35 cellular contexts compared by ENCODE assay signal in the genomic region with DNA sequence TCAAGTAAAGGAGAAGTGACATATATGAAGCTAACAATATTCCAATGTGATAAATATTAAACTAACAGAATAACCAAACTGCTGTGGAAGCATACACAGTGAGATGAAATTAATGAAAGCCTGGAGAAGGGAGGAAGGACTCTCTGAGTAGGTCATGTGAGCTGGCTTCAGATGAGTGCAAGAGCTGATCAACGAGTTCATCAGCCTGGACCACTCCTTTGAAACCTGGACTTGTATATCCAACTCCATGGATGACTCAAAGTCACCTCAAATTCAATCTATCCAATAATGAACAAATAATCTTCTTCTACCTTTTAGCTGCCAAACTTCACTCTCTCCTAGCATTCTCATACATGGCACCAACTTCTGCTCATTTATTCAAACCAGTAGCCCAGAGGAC.
"Had no signal": no experiment of that assay in that cellular context is flagged by ENCODE, and none has a peak within 500 bp of the region (broad histone marks: within the 10 kb centered on the region; RNA-seq: fewer than 3 reads in every experiment).

No MANE protein-coding gene starts in this region.

- H3K27me3 Mint-ChIP-seq: activated CD4-positive, alpha-beta memory T cell treated with anti-CD3 and anti-CD28 coated beads, Interleukin-2, amount 10 ng/mL, durations not matched to agents 7 days and 5 days; activated CD4-positive, alpha-beta T cell treated with anti-CD3 and anti-CD28 coated beads for 36 hours; activated CD4-positive, alpha-beta T cell treated with anti-CD3 and anti-CD28 coated beads, Interleukin-2, amount 10 ng/mL, durations not matched to agents 7 days and 5 days; activated CD8-positive, alpha-beta memory T cell treated with anti-CD3 and anti-CD28 coated beads, Interleukin-2, amount 10 ng/mL, durations not matched to agents 7 days and 5 days; activated naive CD8-positive, alpha-beta T cell treated with anti-CD3 and anti-CD28 coated beads for 36 hours; activated T-helper 17 cell treated with anti-CD3 and anti-CD28 coated beads, Interleukin-2, amount 50 U/mL, for 72 hours had no signal

- ATAC-seq: activated CD4-positive, alpha-beta T cell treated with anti-CD3 and anti-CD28 coated beads for 36 hours; activated CD4-positive, CD25-positive, alpha-beta regulatory T cell treated with anti-CD3 and anti-CD28 coated beads, Interleukin-2, amount 50 U/mL, for 24 hours; activated CD8-positive, alpha-beta memory T cell treated with anti-CD3 and anti-CD28 coated beads, Interleukin-2, amount 10 ng/mL, durations not matched to agents 7 days and 5 days; activated CD8-positive, alpha-beta T cell treated with anti-CD3 and anti-CD28 coated beads, Interleukin-2, amount 10 ng/mL, durations not matched to agents 7 days and 5 days; activated naive CD4-positive, alpha-beta T cell treated with anti-CD3 and anti-CD28 coated beads, Interleukin-2, amount 50 U/mL, for 72 hours; activated T-cell treated with anti-CD3 and anti-CD28 coated beads, Interleukin-2, amount 50 U/mL, for 4 hours; activated T-cell treated with anti-CD3 and anti-CD28 coated beads, Interleukin-2, amount 50 U/mL, for 72 hours; activated T-helper 17 cell treated with anti-CD3 and anti-CD28 coated beads, Interleukin-2, amount 50 U/mL, for 72 hours; body of pancreas had no signal

- H3K27ac Mint-ChIP-seq: activated CD4-positive, alpha-beta memory T cell treated with anti-CD3 and anti-CD28 coated beads, Interleukin-2, amount 10 ng/mL, durations not matched to agents 7 days and 5 days; activated CD4-positive, alpha-beta T cell treated with anti-CD3 and anti-CD28 coated beads for 36 hours; activated CD4-positive, alpha-beta T cell treated with anti-CD3 and anti-CD28 coated beads, Interleukin-2, amount 10 ng/mL, durations not matched to agents 7 days and 5 days; activated CD8-positive, alpha-beta memory T cell treated with anti-CD3 and anti-CD28 coated beads, Interleukin-2, amount 10 ng/mL, durations not matched to agents 7 days and 5 days; activated CD8-positive, alpha-beta T cell treated with anti-CD3 and anti-CD28 coated beads, Interleukin-2, amount 10 ng/mL, durations not matched to agents 7 days and 5 days; activated naive CD4-positive, alpha-beta T cell treated with anti-CD3 and anti-CD28 coated beads for 36 hours; activated naive CD4-positive, alpha-beta T cell treated with anti-CD3 and anti-CD28 coated beads, Interleukin-2, amount 50 U/mL, for 72 hours; activated naive CD8-positive, alpha-beta T cell treated with anti-CD3 and anti-CD28 coated beads for 36 hours; activated T-cell treated with anti-CD3 and anti-CD28 coated beads, Interleukin-2, amount 50 U/mL, for 72 hours; activated T-helper 1 cell treated with anti-CD3 and anti-CD28 coated beads, Interleukin-12 subunit alpha, Interleukin-12 subunit beta, Interleukin-2, Interleukin-4 antibody, amounts not matched to agents 30 ng/mL and 10 ng/mL and 1 ng/mL, durations not matched to agents 14 hours and 24 hours and 36 hours; activated T-helper 17 cell treated with anti-CD3 and anti-CD28 coated beads, Interleukin-2, amount 50 U/mL, for 72 hours; T-helper 1 cell treated with Interleukin-12 subunit alpha and Interleukin-12 subunit beta and Interleukin-4 antibody, amounts not matched to agents 30 μg/mL and 1 μg/mL, for 36 hours; T-helper 2 cell treated with Interferon-gamma antibody and Interleukin-4, amounts not matched to agents 5 μg/mL and 100 μg/mL, for 36 hours had no signal

- H3K9me3 Mint-ChIP-seq: activated CD4-positive, alpha-beta memory T cell treated with anti-CD3 and anti-CD28 coated beads, Interleukin-2, amount 10 ng/mL, durations not matched to agents 7 days and 5 days; activated CD4-positive, alpha-beta T cell treated with anti-CD3 and anti-CD28 coated beads, Interleukin-2, amount 10 ng/mL, durations not matched to agents 7 days and 5 days; activated naive CD4-positive, alpha-beta T cell treated with anti-CD3 and anti-CD28 coated beads for 36 hours; activated naive CD4-positive, alpha-beta T cell treated with anti-CD3 and anti-CD28 coated beads, Interleukin-2, amount 50 U/mL, for 72 hours; activated naive CD8-positive, alpha-beta T cell treated with anti-CD3 and anti-CD28 coated beads for 36 hours; activated T-cell treated with anti-CD3 and anti-CD28 coated beads, Interleukin-2, amount 50 U/mL, for 4 hours; activated T-cell treated with anti-CD3 and anti-CD28 coated beads, Interleukin-2, amount 50 U/mL, for 72 hours; activated T-helper 1 cell treated with anti-CD3 and anti-CD28 coated beads, Interleukin-12 subunit alpha, Interleukin-12 subunit beta, Interleukin-2, Interleukin-4 antibody, amounts not matched to agents 30 ng/mL and 10 ng/mL and 1 ng/mL, durations not matched to agents 14 hours and 24 hours and 36 hours; activated T-helper 17 cell treated with anti-CD3 and anti-CD28 coated beads, Interleukin-2, amount 50 U/mL, for 72 hours; T-helper 1 cell treated with Interleukin-12 subunit alpha and Interleukin-12 subunit beta and Interleukin-4 antibody, amounts not matched to agents 30 μg/mL and 1 μg/mL, for 36 hours; T-helper 2 cell treated with Interferon-gamma antibody and Interleukin-4, amounts not matched to agents 5 μg/mL and 100 μg/mL, for 36 hours had no signal

- H3K4me1 Mint-ChIP-seq: activated CD4-positive, alpha-beta memory T cell treated with anti-CD3 and anti-CD28 coated beads, Interleukin-2, amount 10 ng/mL, durations not matched to agents 7 days and 5 days; activated CD4-positive, alpha-beta T cell treated with anti-CD3 and anti-CD28 coated beads for 36 hours; activated CD4-positive, alpha-beta T cell treated with anti-CD3 and anti-CD28 coated beads, Interleukin-2, amount 10 ng/mL, durations not matched to agents 7 days and 5 days; activated CD8-positive, alpha-beta memory T cell treated with anti-CD3 and anti-CD28 coated beads, Interleukin-2, amount 10 ng/mL, durations not matched to agents 7 days and 5 days; activated naive CD8-positive, alpha-beta T cell treated with anti-CD3 and anti-CD28 coated beads for 36 hours; activated T-helper 17 cell treated with anti-CD3 and anti-CD28 coated beads, Interleukin-2, amount 50 U/mL, for 72 hours had no signal

- H3K4me3 Mint-ChIP-seq: activated CD4-positive, alpha-beta memory T cell treated with anti-CD3 and anti-CD28 coated beads, Interleukin-2, amount 10 ng/mL, durations not matched to agents 7 days and 5 days; activated CD4-positive, alpha-beta T cell treated with anti-CD3 and anti-CD28 coated beads for 36 hours; activated CD4-positive, alpha-beta T cell treated with anti-CD3 and anti-CD28 coated beads, Interleukin-2, amount 10 ng/mL, durations not matched to agents 7 days and 5 days; activated CD8-positive, alpha-beta memory T cell treated with anti-CD3 and anti-CD28 coated beads, Interleukin-2, amount 10 ng/mL, durations not matched to agents 7 days and 5 days; activated CD8-positive, alpha-beta T cell treated with anti-CD3 and anti-CD28 coated beads, Interleukin-2, amount 10 ng/mL, durations not matched to agents 7 days and 5 days; activated naive CD4-positive, alpha-beta T cell treated with anti-CD3 and anti-CD28 coated beads for 36 hours; activated naive CD8-positive, alpha-beta T cell treated with anti-CD3 and anti-CD28 coated beads for 36 hours; activated T-cell treated with anti-CD3 and anti-CD28 coated beads, Interleukin-2, amount 50 U/mL, for 4 hours; activated T-cell treated with anti-CD3 and anti-CD28 coated beads, Interleukin-2, amount 50 U/mL, for 72 hours; activated T-helper 1 cell treated with anti-CD3 and anti-CD28 coated beads, Interleukin-12 subunit alpha, Interleukin-12 subunit beta, Interleukin-2, Interleukin-4 antibody, amounts not matched to agents 30 ng/mL and 10 ng/mL and 1 ng/mL, durations not matched to agents 14 hours and 24 hours and 36 hours; activated T-helper 17 cell treated with anti-CD3 and anti-CD28 coated beads, Interleukin-2, amount 50 U/mL, for 72 hours; T-helper 1 cell treated with Interleukin-12 subunit alpha and Interleukin-12 subunit beta and Interleukin-4 antibody, amounts not matched to agents 30 μg/mL and 1 μg/mL, for 36 hours; T-helper 2 cell treated with Interferon-gamma antibody and Interleukin-4, amounts not matched to agents 5 μg/mL and 100 μg/mL, for 36 hours had no signal

- DNase-seq: activated CD4-positive, alpha-beta memory T cell treated with anti-CD3 and anti-CD28 coated beads, Interleukin-2, amount 10 ng/mL, durations not matched to agents 7 days and 5 days; activated CD4-positive, alpha-beta T cell treated with anti-CD3 and anti-CD28 coated beads for 1 hour; activated CD4-positive, alpha-beta T cell treated with anti-CD3 and anti-CD28 coated beads for 36 hours; activated CD4-positive, alpha-beta T cell treated with anti-CD3 and anti-CD28 coated beads for 48 hours; activated CD4-positive, alpha-beta T cell treated with anti-CD3 and anti-CD28 coated beads, Interleukin-2, amount 10 ng/mL, durations not matched to agents 7 days and 5 days; activated CD4-positive, alpha-beta T cell treated with anti-CD3 and anti-CD28 coated beads, Interleukin-2, amount 50 U/mL, for 48 hours; activated CD4-positive, CD25-positive, alpha-beta regulatory T cell; activated CD8-positive, alpha-beta memory T cell treated with anti-CD3 and anti-CD28 coated beads for 24 hours; activated CD8-positive, alpha-beta memory T cell treated with anti-CD3 and anti-CD28 coated beads, Interleukin-2, amount 10 ng/mL, durations not matched to agents 7 days and 5 days; activated CD8-positive, alpha-beta memory T cell treated with anti-CD3 and anti-CD28 coated beads, Interleukin-2, amount 50 U/mL, for 48 hours; activated CD8-positive, alpha-beta T cell treated with anti-CD3 and anti-CD28 coated beads, Interleukin-2, amount 10 ng/mL, durations not matched to agents 7 days and 5 days; activated effector memory CD4-positive, alpha-beta T cell treated with anti-CD3 and anti-CD28 coated beads, Interleukin-2, amount 50 U/mL, for 16 hours; activated gamma-delta T cell treated with Interleukin-2 at 50 U/mL for 16 hours; activated naive CD4-positive, alpha-beta T cell; activated naive CD4-positive, alpha-beta T cell treated with anti-CD3 and anti-CD28 coated beads for 36 hours; activated naive CD4-positive, alpha-beta T cell treated with anti-CD3 and anti-CD28 coated beads, Interleukin-2, amount 50 U/mL, for 16 hours; activated naive CD8-positive, alpha-beta T cell treated with anti-CD3 and anti-CD28 coated beads for 36 hours; activated T-cell treated with anti-CD3 and anti-CD28 coated beads, Interleukin-2, amount 50 U/mL, for 4 hours; activated T-cell treated with anti-CD3 and anti-CD28 coated beads, Interleukin-2, amount 50 U/mL, for 72 hours; adrenal gland; amniotic stem cell; aorta; body of pancreas; brain microvascular endothelial cell; central memory CD4-positive, alpha-beta T cell; SW 1271; T-helper 1 cell; T-helper 2 cell; T-helper 9 cell had no signal
